Comparison of ENCODE assay signal across 9 cellular contexts in the genomic region with DNA sequence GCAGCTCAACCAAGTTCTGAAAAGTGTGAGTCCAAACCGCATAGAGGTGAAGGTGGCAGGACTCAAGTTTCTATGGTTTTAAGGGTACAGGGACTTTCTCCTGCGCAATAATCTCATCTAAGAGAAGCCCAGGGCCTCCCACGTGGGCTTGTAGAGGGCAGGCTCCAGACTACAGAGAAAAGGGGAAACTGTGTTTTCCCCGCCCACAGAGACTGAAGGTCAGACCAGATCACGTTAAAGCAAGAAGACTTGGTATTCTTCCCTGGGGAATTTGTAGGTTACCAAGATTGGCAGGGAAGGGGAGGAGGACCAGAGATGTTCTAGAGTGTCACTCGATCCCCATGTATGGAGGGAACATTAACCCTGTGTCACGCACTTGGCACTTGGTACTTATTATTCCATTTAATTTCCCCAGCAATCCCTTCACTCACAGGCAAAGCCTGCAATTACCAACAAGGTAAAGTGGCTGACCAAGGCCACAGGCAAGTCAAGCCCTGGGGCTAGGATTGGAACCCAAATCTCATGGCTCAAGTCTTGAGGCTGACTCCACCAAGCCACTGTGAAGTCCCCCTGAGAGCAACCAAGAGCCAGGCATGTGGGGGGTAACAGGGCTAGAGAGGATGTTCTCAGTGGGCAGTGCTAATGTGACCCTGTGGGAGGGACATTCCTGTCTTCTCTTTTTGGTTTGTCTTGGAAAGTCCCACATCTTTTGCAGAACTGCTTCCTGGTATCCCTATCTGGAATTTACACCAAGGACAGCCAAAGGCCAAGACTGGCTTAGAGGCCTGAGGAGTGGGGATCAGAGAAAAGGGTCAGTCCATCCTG. TPM values are rescaled to one million over a fixed set of nuclear protein-coding genes. Genes with fewer than 3 reads are reported as not detected.
A peak's percentile ranks its signal among the peaks of the same experiment; 100 is the strongest.
DNase-seq lines count a peak whose midpoint lies in the region; ATAC-seq and TF ChIP-seq lines count a peak whose summit lies in the region.
"Had no signal": no experiment of that assay in that cellular context is flagged by ENCODE, and none has a peak within 500 bp of the region (broad histone marks: within the 10 kb centered on the region; RNA-seq: fewer than 3 reads in every experiment).

No MANE protein-coding gene starts in this region.

- ATAC-seq in GM18870 (IDR thresholded peaks at IDR 0.05; ENCODE audit: unreplicated experiment) (peak; percentile 73), HG02610 (IDR thresholded peaks at IDR 0.05; ENCODE audit: unreplicated experiment) (peak; percentile 75)
- ATAC-seq in naive thymus-derived CD4-positive, alpha-beta T cell: peak; percentile 76
- ATAC-seq: Panc1 had no signal

- peaks cover 0 to 2% (median 0%) of the 10 kb centered on the region in 5 donors for H3K36me3 Mint-ChIP-seq in naive thymus-derived CD4-positive, alpha-beta T cell

- no peaks in the 10 kb centered on the region for H3K27me3 ChIP-seq in naive thymus-derived CD4-positive, alpha-beta T cell (ENCODE audit: control insufficient read depth in 2 of 2, insufficient read depth in 2 of 2, low read length in 2 of 2)
- H3K27me3 ChIP-seq in BE2C: peaks cover 8% of the 10 kb centered on the region

- H3K4me3 Mint-ChIP-seq in naive thymus-derived CD4-positive, alpha-beta T cell: peak overlapping the region in 1 of 10 donors; percentile 12

- H3K9me3 Mint-ChIP-seq in naive thymus-derived CD4-positive, alpha-beta T cell: peaks cover 0 to 7% (median 2%) of the 10 kb centered on the region in 11 donors

- no peaks in the 10 kb centered on the region for H3K36me3 ChIP-seq in naive thymus-derived CD4-positive, alpha-beta T cell (ENCODE audit: control insufficient read depth in 2 of 3, insufficient read depth in 3 of 3, low read length in 3 of 3)
- no peaks in the 10 kb centered on the region for H3K36me3 ChIP-seq in BE2C

- H3K27ac Mint-ChIP-seq in naive thymus-derived CD4-positive, alpha-beta T cell: no peak overlapping the region

- peaks cover 0 to 41% (median 9%) of the 10 kb centered on the region in 7 donors for H3K4me1 Mint-ChIP-seq in naive thymus-derived CD4-positive, alpha-beta T cell

- intact Hi-C loops in naive thymus-derived CD4-positive, alpha-beta T cell (cut with micrococcal nuclease): no loop called here

- POLR2A ChIA-PET in naive thymus-derived CD4-positive, alpha-beta T cell (lab: Charles Lee): no interaction called here

- no peak overlapping the region for H3K27ac ChIP-seq in naive thymus-derived CD4-positive, alpha-beta T cell (ENCODE audit: low read depth, low read length)

- TF ChIP-seq CTCF in BE2C (IDR thresholded peaks at IDR 0.05; ENCODE audit: low read depth, low read length): no peak

- peaks cover 0 to 18% of the 10 kb centered on the region in 2 donors for H3K4me1 ChIP-seq in naive thymus-derived CD4-positive, alpha-beta T cell (ENCODE audit: control insufficient read depth in 2 of 2, insufficient read depth in 2 of 2, low read length in 2 of 2)
- no peaks in the 10 kb centered on the region for H3K4me1 ChIP-seq in BE2C

- DNase-seq in NCI-H69 (lab: John Stamatoyannopoulos, UW) (peak; percentile 27), BE2C (no peak), AG08395 (ENCODE audit: low spot score) (no peak), T1000 (lab: John Stamatoyannopoulos, UW) (no peak)
- DNase-seq in naive thymus-derived CD4-positive, alpha-beta T cell: no peak
- DNase-seq in stimulated activated CD4-positive, alpha-beta T cell treated with anti-CD3 and anti-CD28 coated beads, Interleukin-1b, Interleukin-23, amount 100 ng/mL, for 48 hours: no peak

- no peaks in the 10 kb centered on the region for H3K9me3 ChIP-seq in naive thymus-derived CD4-positive, alpha-beta T cell (ENCODE audit: control insufficient read depth in 2 of 3, low read length in 3 of 3)
- no peaks in the 10 kb centered on the region for H3K9me3 ChIP-seq in BE2C

- H3K4me3 ChIP-seq in naive thymus-derived CD4-positive, alpha-beta T cell (ENCODE audit: low read length): no peak overlapping the region
- H3K4me3 ChIP-seq in BE2C (ENCODE audit: low read depth, low read length): no peak overlapping the region

- CTCF ChIA-PET in naive thymus-derived CD4-positive, alpha-beta T cell (lab: Charles Lee): no interaction called here

- peaks cover 10 to 32% (median 15%) of the 10 kb centered on the region in 5 donors for H3K27me3 Mint-ChIP-seq in naive thymus-derived CD4-positive, alpha-beta T cell

RNA-seq across cellular contexts. Expression of a gene that starts 18.3 kb away (rescaled TPM):
- total RNA-seq in naive thymus-derived CD4-positive, alpha-beta T cell: 10 to 100 TPM in 1 of 5 experiments, 1 to 10 TPM in 4; 1.9 to 32.8 (median 2.8) TPM
- under 1 TPM; 0.43 to 0.54 TPM for polyA plus RNA-seq in naive thymus-derived CD4-positive, alpha-beta T cell
- 0.46 TPM for polyA plus RNA-seq in BE2C (2012; ENCODE audit: insufficient read depth, insufficient read length, low read depth)
